Comparison of ENCODE assay signal across 15 cellular contexts in genomic region chr19:54624229-54624628, GRCh38. TPM values are rescaled to one million over a fixed set of nuclear protein-coding genes. Genes with fewer than 3 reads are reported as not detected.
A peak's percentile ranks its signal among the peaks of the same experiment; 100 is the strongest.
DNase-seq lines count a peak whose midpoint lies in the region; ATAC-seq, FAIRE-seq and TF ChIP-seq lines count a peak whose summit lies in the region.
"Not testable (repeated sequence)": the region's sequence is repeated elsewhere in the genome, so short reads cannot be mapped to it uniquely, and the experiment has no call there.
"Had no signal": no experiment of that assay in that cellular context is flagged by ENCODE, and none has a peak within 500 bp of the region (broad histone marks: within the 10 kb centered on the region; RNA-seq: fewer than 3 reads in every experiment).

No MANE protein-coding gene starts in this region.

- POLR2A ChIA-PET in Panc1 (lab: Charles Lee); GM12878 (lab: Charles Lee): not testable (repeated sequence)

- H3K4me2 ChIP-seq in GM12878 (ENCODE audit: control insufficient read depth, insufficient read depth) = peak overlapping the region; percentile 93

- not testable (repeated sequence) for H3K27me3 Mint-ChIP-seq in memory B cell

- TF ChIP-seq EP300 in GM12878 (IDR thresholded peaks at IDR 0.05; ENCODE audit: borderline replicate concordance in 1 of 2, control insufficient read depth in 1 of 2, low read depth in 2 of 2, low read length in 2 of 2) = not testable (repeated sequence)

- 9% methylated on average over 10 of the region's 10 CpGs for WGBS in GM12878 (ENCODE audit: insufficient coverage, insufficient replicate concordance, low lambda C conversion rate, missing lambda C conversion rate)
- WGBS in spleen, 5 donors = 46 to 72% (median 55%) methylated on average over 2 to 10 of the region's 10 CpGs

- H3K4me3 ChIP-seq in GM06990 (replicated peaks; ENCODE audit: low read depth, low read length) = peak overlapping the region; percentile 59
- H3K4me3 ChIP-seq in Panc1 (ENCODE audit: low read depth in 2 of 2, low read length in 2 of 2) = not testable (repeated sequence)
- H3K4me3 ChIP-seq in GM12878 = peak overlapping the region; percentile 82
- H3K4me3 ChIP-seq in spleen = peak overlapping the region in 3 of 8 donors; percentile 10 to 49 (median 12)

- intact Hi-C loops in Panc1 (cut with micrococcal nuclease; ENCODE audit: unreplicated experiment); GM12878 (cut with micrococcal nuclease; ENCODE audit: unreplicated experiment); spleen (cut with DNase I; ENCODE audit: low total_unique reads): not testable (repeated sequence)

- peak overlapping the region; percentile 88 for H3K4me3 Mint-ChIP-seq in memory B cell

- CTCF ChIA-PET in Panc1 (lab: Charles Lee); GM12878 (lab: Yijun Ruan, JAX): not testable (repeated sequence)

- H3K9me3 Mint-ChIP-seq in memory B cell = not testable (repeated sequence)

- not testable (repeated sequence) for TF ChIP-seq RAD21 in GM12878 (IDR thresholded peaks at IDR 0.05; ENCODE audit: insufficient read depth, low read depth, low read length)

- DNase-seq in GM06990 (ENCODE audit: extremely low read depth, insufficient read length); Panc1 (ENCODE audit: low read depth, low spot score); GM12878 (ENCODE audit: low read depth, low spot score); memory B cell (ENCODE audit: low spot score in 2 of 2); spleen: not testable (repeated sequence)

- H3K4me1 ChIP-seq in Panc1 (ENCODE audit: control insufficient read depth, insufficient read depth, low read length) = not testable (repeated sequence)
- H3K4me1 ChIP-seq in GM12878 (ENCODE audit: control insufficient read depth, insufficient read depth, low read length) = peaks cover 14% of the 10 kb centered on the region
- H3K4me1 ChIP-seq in spleen = peaks cover 0 to 92% (median 30%) of the 10 kb centered on the region in 6 donors

- peak; percentile 33; the same call in 1 of the 2 replicates for TF ChIP-seq POLR2A in GM12878 (IDR thresholded peaks at IDR 0.05; ENCODE audit: low read depth, low read length)
- TF ChIP-seq POLR2A in spleen (IDR thresholded peaks at IDR 0.05) = not testable (repeated sequence)

- peak; percentile 34 for ATAC-seq in GM18502 (IDR thresholded peaks at IDR 0.05; ENCODE audit: poor library complexity, unreplicated experiment)
- peak; percentile 13 for ATAC-seq in HG03108 (IDR thresholded peaks at IDR 0.05; ENCODE audit: unreplicated experiment)
- peak; percentile 34; the same call in 1 of the 2 replicates for ATAC-seq in Panc1
- ATAC-seq in GM12878 = peak; percentile 71
- ATAC-seq in memory B cell (ENCODE audit: low read depth) = peak; percentile 66

- RAD21 ChIA-PET in GM12878 (lab: Charles Lee; ENCODE audit: unreplicated experiment) = not testable (repeated sequence)

- not testable (repeated sequence) for BruUV-seq in Panc1 (replicated peaks; lab: Mats Ljungman, UMichigan); GM12878 (replicated peaks; lab: Mats Ljungman, UMichigan)

- H3K36me3 ChIP-seq in GM06990 (ENCODE audit: control insufficient read depth, insufficient read depth, low read length); Panc1 (ENCODE audit: control insufficient read depth, insufficient read depth, low read length): not testable (repeated sequence)
- H3K36me3 ChIP-seq in GM12878 (ENCODE audit: control insufficient read depth in 2 of 2, insufficient read depth in 2 of 2, low read length in 1 of 2) (peaks cover 5 to 29% of the 10 kb centered on the region in 2 experiments; a peak in 3 of 4 replicates), spleen (peaks cover 0 to 14% (median 0%) of the 10 kb centered on the region in 6 donors)

- H3K27ac ChIP-seq in Panc1 (ENCODE audit: low read length) = not testable (repeated sequence)
- H3K27ac ChIP-seq in GM12878 (ENCODE audit: control insufficient read depth, insufficient read depth) (peak overlapping the region; percentile 55), spleen (peak overlapping the region in 7 of 8 donors; percentile 26 to 91 (median 81))

- peaks cover 17% of the 10 kb centered on the region for H3K36me3 Mint-ChIP-seq in memory B cell

- in situ Hi-C loops in Panc1 (cut with HindIII; ENCODE audit: low pct_unique_long_range_greater_than_20kb, low sequenced_read_pairs); GM12878 (cut with MboI): not testable (repeated sequence)

- H3K9me3 ChIP-seq in Panc1 (ENCODE audit: control insufficient read depth, insufficient read depth, low read depth, low read length); GM12878 (replicated peaks; ENCODE audit: control insufficient read depth, insufficient read depth, low read length); spleen: not testable (repeated sequence)

- H3K27me3 ChIP-seq in GM06990 (replicated peaks; ENCODE audit: control insufficient read depth, insufficient read depth, low read length); GM12878 (replicated peaks in 1 of 2; ENCODE audit: control insufficient read depth in 2 of 2, insufficient read depth in 2 of 2, low read length in 1 of 2); spleen (replicated peaks in 1 of 7): not testable (repeated sequence)
- H3K27me3 ChIP-seq in Panc1 (ENCODE audit: control insufficient read depth, insufficient read depth, low read length) = peaks cover 12% of the 10 kb centered on the region

- peaks cover 96% of the 10 kb centered on the region for H3K79me2 ChIP-seq in GM12878 (ENCODE audit: control insufficient read depth, insufficient read depth, low read length)

- peak overlapping the region; percentile 56 for H3K9ac ChIP-seq in GM12878 (ENCODE audit: control insufficient read depth, insufficient read depth, low read length)

- not testable (repeated sequence) for FAIRE-seq in GM12878 (lab: Jason Lieb, UNC)

- TF ChIP-seq CTCF in GM06990 (IDR thresholded peaks at IDR 0.05; ENCODE audit: insufficient read depth, low read length, poor library complexity, severe bottlenecking); Panc1 (IDR thresholded peaks at IDR 0.05); GM12878 (IDR thresholded peaks at IDR 0.05 in 2 of 3, conservative IDR thresholded peaks at IDR 0.05 in 1 of 3; ENCODE audit: control insufficient read depth in 2 of 3, extremely low read depth in 1 of 3, insufficient read depth in 1 of 3, low read depth in 3 of 3, low read length in 3 of 3); spleen (IDR thresholded peaks at IDR 0.05 in 8 of 11, conservative IDR thresholded peaks at IDR 0.05 in 3 of 11): not testable (repeated sequence)

- H3K4me1 Mint-ChIP-seq in memory B cell = peaks cover 61% of the 10 kb centered on the region

- peak overlapping the region; percentile 93 for H3K27ac Mint-ChIP-seq in memory B cell

- H2AFZ ChIP-seq in GM12878 (ENCODE audit: control insufficient read depth, low read depth, low read length) = not testable (repeated sequence)

- not testable (repeated sequence) for H4K20me1 ChIP-seq in GM12878 (ENCODE audit: control insufficient read depth, insufficient read depth)

- SMC1A ChIA-PET in GM12878 (lab: Charles Lee; ENCODE audit: uncharacterized antibody, unreplicated experiment) = interaction anchor here (1.6 kb wide), 1 partner anchor 29 kb away, joined by 6 read pairs; no protein-coding TSS in a partner anchor

RNA-seq across cellular contexts. Expression of gene LILRB1, which starts 6.1 kb away (rescaled TPM):
- total RNA-seq in Panc1 (2021; ENCODE audit: unreplicated experiment) = 0.08 TPM
- polyA plus RNA-seq in Panc1 (2012; ENCODE audit: insufficient read length) = not detected
- total RNA-seq in GM12878 (2013; cell fraction: nucleolus; rRNA removed) = 444 and 455 TPM in 2 replicates
- total RNA-seq in GM12878 (2014; rRNA removed) = 49.4 and 59.7 TPM in 2 replicates
- total RNA-seq in GM12878 (2014; rRNA removed; fragmentation: Illumina TruSeq; extraction: Trizol) = 39.8 and 40.9 TPM in 2 replicates
- total RNA-seq in GM12878 (2021) = 61.5 and 70.5 TPM in 2 replicates
- polyA plus RNA-seq in GM12878 (2011; ENCODE audit: low read depth) = 30.7 TPM
- polyA plus RNA-seq in GM12878 (2011; rRNA removed) = 36.2 and 66.8 TPM in 2 replicates
- 70.8 and 98.8 TPM in 2 replicates for polyA plus RNA-seq in GM12878 (2011; cell fraction: cytosol; rRNA removed)
- 272 and 290 TPM in 2 replicates for polyA plus RNA-seq in GM12878 (2011; cell fraction: nucleus; rRNA removed)
- 85.9 and 97.0 TPM in 2 replicates for polyA plus RNA-seq in GM12878 (2012)
- 30.5 and 56.8 TPM in 2 replicates for polyA plus RNA-seq in GM12878 (2014; fragmentation: Illumina TruSeq; extraction: Trizol)
- 10 to 100 TPM in 1 of 2 experiments, 1 to 10 TPM in 1; 4.9 to 15.9 TPM for polyA plus RNA-seq in GM12878 (2014; fragmentation: Nextera tagmentation; extraction: Ambion mirVana)
- polyA plus RNA-seq in GM12878 (2014; rRNA removed) = 92.2 and 96.2 TPM in 2 replicates
- 10 to 100 TPM; 41.8 to 43.3 TPM for polyA plus RNA-seq in GM12878 (2016; fragmentation: Nextera tagmentation; extraction: Ambion mirVana)
- polyA minus RNA-seq in GM12878 (2011; rRNA and poly(A)+ RNA removed) = 77.6 and 102 TPM in 2 replicates
- 22.2 and 23.7 TPM in 2 replicates for polyA minus RNA-seq in GM12878 (2011; cell fraction: cytosol; rRNA and poly(A)+ RNA removed)
- 105 and 129 TPM in 2 replicates for polyA minus RNA-seq in GM12878 (2011; cell fraction: nucleus; rRNA and poly(A)+ RNA removed)
- total RNA-seq in spleen = 100 to 1,000 TPM in 6 of 7 donors, 10 to 100 TPM in 1; 66.2 to 249 (median 166) TPM
- polyA plus RNA-seq in spleen = 10 to 100 TPM; 23.5 to 56.4 (median 43.0) TPM
- total RNA-seq: A673, G401, H4, HepG2, HT-29, RPMI7951 had no signal
- polyA plus RNA-seq: BJ, HepG2 had no signal

RNA-seq across cellular contexts. Expression of gene LILRA1, which starts 30.8 kb away (rescaled TPM):
- total RNA-seq in Panc1 (2021; ENCODE audit: unreplicated experiment) (not detected), GM12878 (2014; rRNA removed) (not detected in 2 replicates), GM12878 (2014; rRNA removed; fragmentation: Illumina TruSeq; extraction: Trizol) (not detected in 2 replicates), GM12878 (2021) (not detected in 2 replicates), spleen (10 to 100 TPM; 34.4 to 65.0 (median 37.2) TPM)
- not detected for polyA plus RNA-seq in Panc1 (2012; ENCODE audit: insufficient read length)
- total RNA-seq in GM12878 (2013; cell fraction: nucleolus; rRNA removed) = 0.27 and 0.65 TPM in 2 replicates
- polyA plus RNA-seq in GM12878 (2011; ENCODE audit: low read depth) = 0.10 TPM
- polyA plus RNA-seq in GM12878 (2011; rRNA removed) (not detected in 2 replicates), GM12878 (2014; fragmentation: Illumina TruSeq; extraction: Trizol) (0.04 TPM in 1 of 2 replicates, not detected in the other), GM12878 (2014; fragmentation: Nextera tagmentation; extraction: Ambion mirVana) (not detected), GM12878 (2014; rRNA removed) (not detected in 2 replicates), GM12878 (2016; fragmentation: Nextera tagmentation; extraction: Ambion mirVana) (not detected), spleen (10 to 100 TPM in 1 of 3 donors, 1 to 10 TPM in 2; 3.4 to 17.2 (median 8.0) TPM)
- 0.03 TPM in 1 of 2 replicates, not detected in the other for polyA plus RNA-seq in GM12878 (2011; cell fraction: cytosol; rRNA removed)
- not detected in 2 replicates for polyA plus RNA-seq in GM12878 (2011; cell fraction: nucleus; rRNA removed)
- polyA plus RNA-seq in GM12878 (2012) = 0.16 and 0.21 TPM in 2 replicates
- polyA minus RNA-seq in GM12878 (2011; rRNA and poly(A)+ RNA removed) = not detected in 2 replicates
- polyA minus RNA-seq in GM12878 (2011; cell fraction: cytosol; rRNA and poly(A)+ RNA removed) = not detected in 2 replicates
- not detected in 2 replicates for polyA minus RNA-seq in GM12878 (2011; cell fraction: nucleus; rRNA and poly(A)+ RNA removed)
- total RNA-seq: A673; CD4-positive, alpha-beta memory T cell; G401; H4; HepG2; HT-29; RPMI7951 had no signal
- polyA plus RNA-seq: BJ; CD4-positive, alpha-beta memory T cell; HepG2 had no signal

RNA-seq across cellular contexts. Expression of gene LILRB4, which starts 38.6 kb away (rescaled TPM):
- total RNA-seq in Panc1 (2021; ENCODE audit: unreplicated experiment) (not detected), GM12878 (2014; rRNA removed) (18.3 and 18.4 TPM in 2 replicates), GM12878 (2014; rRNA removed; fragmentation: Illumina TruSeq; extraction: Trizol) (16.2 and 16.5 TPM in 2 replicates), GM12878 (2021) (25.2 and 26.0 TPM in 2 replicates), spleen (10 to 100 TPM; 16.4 to 40.3 (median 33.4) TPM)
- not detected for polyA plus RNA-seq in Panc1 (2012; ENCODE audit: insufficient read length)
- 18.8 and 20.1 TPM in 2 replicates for total RNA-seq in GM12878 (2013; cell fraction: nucleolus; rRNA removed)
- 2.5 TPM for polyA plus RNA-seq in GM12878 (2011; ENCODE audit: low read depth)
- polyA plus RNA-seq in GM12878 (2011; rRNA removed) (1.5 and 3.1 TPM in 2 replicates), GM12878 (2014; fragmentation: Illumina TruSeq; extraction: Trizol) (17.4 and 28.7 TPM in 2 replicates), GM12878 (2014; fragmentation: Nextera tagmentation; extraction: Ambion mirVana) (1 to 10 TPM; 2.0 to 4.9 TPM), GM12878 (2014; rRNA removed) (39.8 and 39.9 TPM in 2 replicates), GM12878 (2016; fragmentation: Nextera tagmentation; extraction: Ambion mirVana) (10 to 100 TPM; 14.3 to 15.5 TPM), spleen (10 to 100 TPM; 11.2 to 16.6 (median 12.0) TPM)
- polyA plus RNA-seq in GM12878 (2011; cell fraction: cytosol; rRNA removed) = 3.9 and 4.7 TPM in 2 replicates
- 7.5 and 8.1 TPM in 2 replicates for polyA plus RNA-seq in GM12878 (2011; cell fraction: nucleus; rRNA removed)
- 5.3 and 5.5 TPM in 2 replicates for polyA plus RNA-seq in GM12878 (2012)
- 3.7 and 4.8 TPM in 2 replicates for polyA minus RNA-seq in GM12878 (2011; rRNA and poly(A)+ RNA removed)
- 1.1 TPM in 1 of 2 replicates, not detected in the other for polyA minus RNA-seq in GM12878 (2011; cell fraction: cytosol; rRNA and poly(A)+ RNA removed)
- polyA minus RNA-seq in GM12878 (2011; cell fraction: nucleus; rRNA and poly(A)+ RNA removed) = 2.9 and 3.0 TPM in 2 replicates
- total RNA-seq: A673, G401, H4, HepG2, HT-29, RPMI7951 had no signal
- polyA plus RNA-seq: BJ; CD4-positive, alpha-beta memory T cell; HepG2 had no signal

RNA-seq across cellular contexts. Expression of gene LILRA2, which starts 50.6 kb away (rescaled TPM):
- not detected for total RNA-seq in Panc1 (2021; ENCODE audit: unreplicated experiment)
- not detected for polyA plus RNA-seq in Panc1 (2012; ENCODE audit: insufficient read length)
- total RNA-seq in GM12878 (2013; cell fraction: nucleolus; rRNA removed) = 2.1 and 2.4 TPM in 2 replicates
- 0.38 and 0.51 TPM in 2 replicates for total RNA-seq in GM12878 (2014; rRNA removed)
- 0.40 and 0.60 TPM in 2 replicates for total RNA-seq in GM12878 (2014; rRNA removed; fragmentation: Illumina TruSeq; extraction: Trizol)
- 1.1 and 1.5 TPM in 2 replicates for total RNA-seq in GM12878 (2021)
- polyA plus RNA-seq in GM12878 (2011; ENCODE audit: low read depth) = 0.14 TPM
- 0.10 and 0.20 TPM in 2 replicates for polyA plus RNA-seq in GM12878 (2011; rRNA removed)
- 0.18 and 0.36 TPM in 2 replicates for polyA plus RNA-seq in GM12878 (2011; cell fraction: cytosol; rRNA removed)
- 0.12 and 0.22 TPM in 2 replicates for polyA plus RNA-seq in GM12878 (2011; cell fraction: nucleus; rRNA removed)
- polyA plus RNA-seq in GM12878 (2012) = 0.73 and 0.89 TPM in 2 replicates
- 0.13 and 0.91 TPM in 2 replicates for polyA plus RNA-seq in GM12878 (2014; fragmentation: Illumina TruSeq; extraction: Trizol)
- polyA plus RNA-seq in GM12878 (2014; fragmentation: Nextera tagmentation; extraction: Ambion mirVana) = under 1 TPM; 0.16 to 0.24 TPM
- 1.1 and 1.8 TPM in 2 replicates for polyA plus RNA-seq in GM12878 (2014; rRNA removed)
- under 1 TPM; 0.43 TPM for polyA plus RNA-seq in GM12878 (2016; fragmentation: Nextera tagmentation; extraction: Ambion mirVana)
- polyA minus RNA-seq in GM12878 (2011; rRNA and poly(A)+ RNA removed) = 0.36 TPM in 1 of 2 replicates, not detected in the other
- not detected in 2 replicates for polyA minus RNA-seq in GM12878 (2011; cell fraction: cytosol; rRNA and poly(A)+ RNA removed)
- 0.24 TPM in 1 of 2 replicates, not detected in the other for polyA minus RNA-seq in GM12878 (2011; cell fraction: nucleus; rRNA and poly(A)+ RNA removed)
- total RNA-seq in spleen = 10 to 100 TPM; 39.2 to 77.8 (median 54.0) TPM
- polyA plus RNA-seq in spleen = 10 to 100 TPM in 2 of 3 donors, 1 to 10 TPM in 1; 7.2 to 28.2 (median 12.6) TPM
- total RNA-seq: A673, G401, H4, HepG2, HT-29, RPMI7951 had no signal
- polyA plus RNA-seq: BJ; CD4-positive, alpha-beta memory T cell had no signal

Comparison
In these comparisons a context has a peak if more than half of its experiments do, and no peak if none do; other contexts are left out.
1. ATAC-seq: peak in every context shown above with its lines; median percentile 71 in GM12878; 66 in memory B cell; 34 in GM18502; 34 in Panc1; 13 in HG03108.
2. RNA of gene LILRB1, which starts 6.1 kb away (total RNA-seq): 66.2 to 249 TPM in spleen and 39.8 to 455 TPM in GM12878; 0.08 TPM in Panc1 (single experiment); every median in the first group is over 10 times any median in the second.
3. RNA of gene LILRA1, which starts 30.8 kb away (total RNA-seq): 34.4 to 65.0 TPM in spleen; not detected in Panc1 (single experiment) and 0.27 to 0.65 TPM in GM12878; every median in the first group is over 10 times any median in the second.
4. RNA of gene LILRB4, which starts 38.6 kb away (total RNA-seq): 16.4 to 40.3 TPM in spleen and 16.2 to 26.0 TPM in GM12878; not detected in Panc1 (single experiment); every median in the first group is over 10 times any median in the second.